Comparison of ENCODE assay signal across 1 cellular context in the genomic region with DNA sequence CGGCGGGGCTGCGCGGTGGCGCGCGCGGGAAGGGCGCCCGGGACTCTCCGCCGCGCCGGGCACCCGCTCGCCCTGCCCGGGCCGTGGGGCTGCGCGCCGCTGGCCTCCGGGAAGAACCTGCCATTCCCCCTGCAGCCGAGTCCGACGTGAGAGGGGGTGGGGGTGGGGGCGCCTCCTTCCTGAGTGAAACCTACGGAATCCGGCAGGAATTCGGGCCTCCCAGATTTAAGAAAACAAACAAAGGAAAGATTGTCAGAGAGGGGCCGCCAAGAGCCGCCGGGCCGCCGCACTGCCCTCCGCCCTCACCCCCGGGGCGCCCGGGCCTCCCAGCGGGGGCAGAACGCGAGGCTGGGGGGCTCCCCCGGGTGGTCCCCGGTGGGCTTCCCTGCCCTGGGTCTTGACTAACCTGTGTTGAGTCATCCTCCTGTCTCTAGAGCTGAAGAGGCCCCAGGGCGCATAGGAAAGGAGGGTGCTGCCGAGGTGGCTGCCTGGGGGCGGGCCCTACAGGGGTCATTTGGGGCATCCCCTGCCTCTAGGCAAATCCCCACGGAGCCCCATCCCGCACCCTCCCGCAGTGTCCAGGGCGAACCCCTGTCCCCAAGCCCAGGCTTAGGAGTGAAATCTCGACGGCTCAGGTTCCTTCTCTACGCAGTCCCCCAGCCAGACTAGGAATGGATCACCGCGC.
TF ChIP-seq lines count a peak whose summit lies in the region.

No MANE protein-coding gene starts in this region.

TF ChIP-seq in GM12878, 131 proteins besides CTCF, POLR2A, EP300 and RAD21 (continued from another document and continues in another):
- TF ChIP-seq, protein P1, sequence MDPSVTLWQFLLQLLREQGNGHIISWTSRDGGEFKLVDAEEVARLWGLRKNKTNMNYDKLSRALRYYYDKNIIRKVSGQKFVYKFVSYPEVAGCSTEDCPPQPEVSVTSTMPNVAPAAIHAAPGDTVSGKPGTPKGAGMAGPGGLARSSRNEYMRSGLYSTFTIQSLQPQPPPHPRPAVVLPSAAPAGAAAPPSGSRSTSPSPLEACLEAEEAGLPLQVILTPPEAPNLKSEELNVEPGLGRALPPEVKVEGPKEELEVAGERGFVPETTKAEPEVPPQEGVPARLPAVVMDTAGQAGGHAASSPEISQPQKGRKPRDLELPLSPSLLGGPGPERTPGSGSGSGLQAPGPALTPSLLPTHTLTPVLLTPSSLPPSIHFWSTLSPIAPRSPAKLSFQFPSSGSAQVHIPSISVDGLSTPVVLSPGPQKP (IDR thresholded peaks at IDR 0.05; ENCODE audit: low read depth, low read length): no peak
- TF ChIP-seq POLR2AphosphoS5 (IDR thresholded peaks at IDR 0.05; ENCODE audit: low read length) (no peak), MXI1 (IDR thresholded peaks at IDR 0.05; ENCODE audit: low read depth, low read length) (no peak), BCL11A (IDR thresholded peaks at IDR 0.05; ENCODE audit: low read depth, low read length) (no peak), ZNF217 (IDR thresholded peaks at IDR 0.05) (no peak), KLF5 (IDR thresholded peaks at IDR 0.05; ENCODE audit: partially characterized antibody) (no peak), CREM (IDR thresholded peaks at IDR 0.05; ENCODE audit: low read depth) (no peak), JUNB (IDR thresholded peaks at IDR 0.05) (no peak), SMAD5 (IDR thresholded peaks at IDR 0.05; ENCODE audit: low read depth) (no peak), HCFC1 (IDR thresholded peaks at IDR 0.05; ENCODE audit: low read length) (no peak), PAX8 (IDR thresholded peaks at IDR 0.05) (no peak), ZNF24 (IDR thresholded peaks at IDR 0.05) (no peak), NR2F1 (conservative IDR thresholded peaks at IDR 0.05) (0 out of 2 replicates have a peak, but pooled peaks have one; percentile 62), ZNF274 (IDR thresholded peaks at IDR 0.05; ENCODE audit: insufficient read depth, insufficient read length) (no peak), NBN (IDR thresholded peaks at IDR 0.05) (0 out of 2 replicates have a peak, but pooled peaks have one; percentile 16), KAT2A (conservative IDR thresholded peaks at IDR 0.05; ENCODE audit: control insufficient read depth, low read depth, low read length) (no peak), NR2C1 (IDR thresholded peaks at IDR 0.05) (peak; percentile 35; the same call in 1 of the 2 replicates), SPI1 (IDR thresholded peaks at IDR 0.05; ENCODE audit: borderline replicate concordance, insufficient read depth, low read depth, low read length) (no peak), STAT3 (IDR thresholded peaks at IDR 0.05; ENCODE audit: low read depth, low read length) (no peak), CBX3 (IDR thresholded peaks at IDR 0.05; ENCODE audit: borderline replicate concordance, low read depth) (no peak), SREBF2 (IDR thresholded peaks at IDR 0.05; ENCODE audit: low read length) (no peak), MEF2B (IDR thresholded peaks at IDR 0.05; ENCODE audit: partially characterized antibody, poor library complexity, severe bottlenecking) (peak; percentile 34), HDGF (IDR thresholded peaks at IDR 0.05) (no peak)
- TF ChIP-seq, protein P2, sequence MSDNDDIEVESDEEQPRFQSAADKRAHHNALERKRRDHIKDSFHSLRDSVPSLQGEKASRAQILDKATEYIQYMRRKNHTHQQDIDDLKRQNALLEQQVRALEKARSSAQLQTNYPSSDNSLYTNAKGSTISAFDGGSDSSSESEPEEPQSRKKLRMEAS (IDR thresholded peaks at IDR 0.05; ENCODE audit: low read depth, low read length): no peak
- TF ChIP-seq, protein P3, sequence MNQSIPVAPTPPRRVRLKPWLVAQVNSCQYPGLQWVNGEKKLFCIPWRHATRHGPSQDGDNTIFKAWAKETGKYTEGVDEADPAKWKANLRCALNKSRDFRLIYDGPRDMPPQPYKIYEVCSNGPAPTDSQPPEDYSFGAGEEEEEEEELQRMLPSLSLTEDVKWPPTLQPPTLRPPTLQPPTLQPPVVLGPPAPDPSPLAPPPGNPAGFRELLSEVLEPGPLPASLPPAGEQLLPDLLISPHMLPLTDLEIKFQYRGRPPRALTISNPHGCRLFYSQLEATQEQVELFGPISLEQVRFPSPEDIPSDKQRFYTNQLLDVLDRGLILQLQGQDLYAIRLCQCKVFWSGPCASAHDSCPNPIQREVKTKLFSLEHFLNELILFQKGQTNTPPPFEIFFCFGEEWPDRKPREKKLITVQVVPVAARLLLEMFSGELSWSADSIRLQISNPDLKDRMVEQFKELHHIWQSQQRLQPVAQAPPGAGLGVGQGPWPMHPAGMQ (IDR thresholded peaks at IDR 0.05; ENCODE audit: borderline replicate concordance): no peak
- TF ChIP-seq, protein P4, sequence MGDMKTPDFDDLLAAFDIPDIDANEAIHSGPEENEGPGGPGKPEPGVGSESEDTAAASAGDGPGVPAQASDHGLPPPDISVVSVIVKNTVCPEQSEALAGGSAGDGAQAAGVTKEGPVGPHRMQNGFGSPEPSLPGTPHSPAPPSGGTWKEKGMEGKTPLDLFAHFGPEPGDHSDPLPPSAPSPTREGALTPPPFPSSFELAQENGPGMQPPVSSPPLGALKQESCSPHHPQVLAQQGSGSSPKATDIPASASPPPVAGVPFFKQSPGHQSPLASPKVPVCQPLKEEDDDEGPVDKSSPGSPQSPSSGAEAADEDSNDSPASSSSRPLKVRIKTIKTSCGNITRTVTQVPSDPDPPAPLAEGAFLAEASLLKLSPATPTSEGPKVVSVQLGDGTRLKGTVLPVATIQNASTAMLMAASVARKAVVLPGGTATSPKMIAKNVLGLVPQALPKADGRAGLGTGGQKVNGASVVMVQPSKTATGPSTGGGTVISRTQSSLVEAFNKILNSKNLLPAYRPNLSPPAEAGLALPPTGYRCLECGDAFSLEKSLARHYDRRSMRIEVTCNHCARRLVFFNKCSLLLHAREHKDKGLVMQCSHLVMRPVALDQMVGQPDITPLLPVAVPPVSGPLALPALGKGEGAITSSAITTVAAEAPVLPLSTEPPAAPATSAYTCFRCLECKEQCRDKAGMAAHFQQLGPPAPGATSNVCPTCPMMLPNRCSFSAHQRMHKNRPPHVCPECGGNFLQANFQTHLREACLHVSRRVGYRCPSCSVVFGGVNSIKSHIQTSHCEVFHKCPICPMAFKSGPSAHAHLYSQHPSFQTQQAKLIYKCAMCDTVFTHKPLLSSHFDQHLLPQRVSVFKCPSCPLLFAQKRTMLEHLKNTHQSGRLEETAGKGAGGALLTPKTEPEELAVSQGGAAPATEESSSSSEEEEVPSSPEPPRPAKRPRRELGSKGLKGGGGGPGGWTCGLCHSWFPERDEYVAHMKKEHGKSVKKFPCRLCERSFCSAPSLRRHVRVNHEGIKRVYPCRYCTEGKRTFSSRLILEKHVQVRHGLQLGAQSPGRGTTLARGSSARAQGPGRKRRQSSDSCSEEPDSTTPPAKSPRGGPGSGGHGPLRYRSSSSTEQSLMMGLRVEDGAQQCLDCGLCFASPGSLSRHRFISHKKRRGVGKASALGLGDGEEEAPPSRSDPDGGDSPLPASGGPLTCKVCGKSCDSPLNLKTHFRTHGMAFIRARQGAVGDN (IDR thresholded peaks at IDR 0.05): peak; percentile 62; the same call in 1 of the 2 replicates
- TF ChIP-seq, protein P5, sequence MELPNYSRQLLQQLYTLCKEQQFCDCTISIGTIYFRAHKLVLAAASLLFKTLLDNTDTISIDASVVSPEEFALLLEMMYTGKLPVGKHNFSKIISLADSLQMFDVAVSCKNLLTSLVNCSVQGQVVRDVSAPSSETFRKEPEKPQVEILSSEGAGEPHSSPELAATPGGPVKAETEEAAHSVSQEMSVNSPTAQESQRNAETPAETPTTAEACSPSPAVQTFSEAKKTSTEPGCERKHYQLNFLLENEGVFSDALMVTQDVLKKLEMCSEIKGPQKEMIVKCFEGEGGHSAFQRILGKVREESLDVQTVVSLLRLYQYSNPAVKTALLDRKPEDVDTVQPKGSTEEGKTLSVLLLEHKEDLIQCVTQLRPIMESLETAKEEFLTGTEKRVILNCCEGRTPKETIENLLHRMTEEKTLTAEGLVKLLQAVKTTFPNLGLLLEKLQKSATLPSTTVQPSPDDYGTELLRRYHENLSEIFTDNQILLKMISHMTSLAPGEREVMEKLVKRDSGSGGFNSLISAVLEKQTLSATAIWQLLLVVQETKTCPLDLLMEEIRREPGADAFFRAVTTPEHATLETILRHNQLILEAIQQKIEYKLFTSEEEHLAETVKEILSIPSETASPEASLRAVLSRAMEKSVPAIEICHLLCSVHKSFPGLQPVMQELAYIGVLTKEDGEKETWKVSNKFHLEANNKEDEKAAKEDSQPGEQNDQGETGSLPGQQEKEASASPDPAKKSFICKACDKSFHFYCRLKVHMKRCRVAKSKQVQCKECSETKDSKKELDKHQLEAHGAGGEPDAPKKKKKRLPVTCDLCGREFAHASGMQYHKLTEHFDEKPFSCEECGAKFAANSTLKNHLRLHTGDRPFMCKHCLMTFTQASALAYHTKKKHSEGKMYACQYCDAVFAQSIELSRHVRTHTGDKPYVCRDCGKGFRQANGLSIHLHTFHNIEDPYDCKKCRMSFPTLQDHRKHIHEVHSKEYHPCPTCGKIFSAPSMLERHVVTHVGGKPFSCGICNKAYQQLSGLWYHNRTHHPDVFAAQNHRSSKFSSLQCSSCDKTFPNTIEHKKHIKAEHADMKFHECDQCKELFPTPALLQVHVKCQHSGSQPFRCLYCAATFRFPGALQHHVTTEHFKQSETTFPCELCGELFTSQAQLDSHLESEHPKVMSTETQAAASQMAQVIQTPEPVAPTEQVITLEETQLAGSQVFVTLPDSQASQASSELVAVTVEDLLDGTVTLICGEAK (IDR thresholded peaks at IDR 0.05; ENCODE audit: borderline replicate concordance): no peak
- TF ChIP-seq, protein P6, sequence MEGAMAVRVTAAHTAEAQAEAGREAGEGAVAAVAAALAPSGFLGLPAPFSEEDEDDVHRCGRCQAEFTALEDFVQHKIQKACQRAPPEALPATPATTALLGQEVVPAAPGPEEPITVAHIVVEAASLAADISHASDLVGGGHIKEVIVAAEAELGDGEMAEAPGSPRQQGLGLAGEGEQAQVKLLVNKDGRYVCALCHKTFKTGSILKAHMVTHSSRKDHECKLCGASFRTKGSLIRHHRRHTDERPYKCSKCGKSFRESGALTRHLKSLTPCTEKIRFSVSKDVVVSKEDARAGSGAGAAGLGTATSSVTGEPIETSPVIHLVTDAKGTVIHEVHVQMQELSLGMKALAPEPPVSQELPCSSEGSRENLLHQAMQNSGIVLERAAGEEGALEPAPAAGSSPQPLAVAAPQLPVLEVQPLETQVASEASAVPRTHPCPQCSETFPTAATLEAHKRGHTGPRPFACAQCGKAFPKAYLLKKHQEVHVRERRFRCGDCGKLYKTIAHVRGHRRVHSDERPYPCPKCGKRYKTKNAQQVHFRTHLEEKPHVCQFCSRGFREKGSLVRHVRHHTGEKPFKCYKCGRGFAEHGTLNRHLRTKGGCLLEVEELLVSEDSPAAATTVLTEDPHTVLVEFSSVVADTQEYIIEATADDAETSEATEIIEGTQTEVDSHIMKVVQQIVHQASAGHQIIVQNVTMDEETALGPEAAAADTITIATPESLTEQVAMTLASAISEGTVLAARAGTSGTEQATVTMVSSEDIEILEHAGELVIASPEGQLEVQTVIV (IDR thresholded peaks at IDR 0.05; ENCODE audit: borderline replicate concordance, partially characterized antibody): no peak
- TF ChIP-seq, protein P7, sequence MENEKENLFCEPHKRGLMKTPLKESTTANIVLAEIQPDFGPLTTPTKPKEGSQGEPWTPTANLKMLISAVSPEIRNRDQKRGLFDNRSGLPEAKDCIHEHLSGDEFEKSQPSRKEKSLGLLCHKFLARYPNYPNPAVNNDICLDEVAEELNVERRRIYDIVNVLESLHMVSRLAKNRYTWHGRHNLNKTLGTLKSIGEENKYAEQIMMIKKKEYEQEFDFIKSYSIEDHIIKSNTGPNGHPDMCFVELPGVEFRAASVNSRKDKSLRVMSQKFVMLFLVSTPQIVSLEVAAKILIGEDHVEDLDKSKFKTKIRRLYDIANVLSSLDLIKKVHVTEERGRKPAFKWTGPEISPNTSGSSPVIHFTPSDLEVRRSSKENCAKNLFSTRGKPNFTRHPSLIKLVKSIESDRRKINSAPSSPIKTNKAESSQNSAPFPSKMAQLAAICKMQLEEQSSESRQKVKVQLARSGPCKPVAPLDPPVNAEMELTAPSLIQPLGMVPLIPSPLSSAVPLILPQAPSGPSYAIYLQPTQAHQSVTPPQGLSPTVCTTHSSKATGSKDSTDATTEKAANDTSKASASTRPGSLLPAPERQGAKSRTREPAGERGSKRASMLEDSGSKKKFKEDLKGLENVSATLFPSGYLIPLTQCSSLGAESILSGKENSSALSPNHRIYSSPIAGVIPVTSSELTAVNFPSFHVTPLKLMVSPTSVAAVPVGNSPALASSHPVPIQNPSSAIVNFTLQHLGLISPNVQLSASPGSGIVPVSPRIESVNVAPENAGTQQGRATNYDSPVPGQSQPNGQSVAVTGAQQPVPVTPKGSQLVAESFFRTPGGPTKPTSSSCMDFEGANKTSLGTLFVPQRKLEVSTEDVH (IDR thresholded peaks at IDR 0.05; ENCODE audit: low read depth, partially characterized antibody): no peak
- TF ChIP-seq, protein P8, sequence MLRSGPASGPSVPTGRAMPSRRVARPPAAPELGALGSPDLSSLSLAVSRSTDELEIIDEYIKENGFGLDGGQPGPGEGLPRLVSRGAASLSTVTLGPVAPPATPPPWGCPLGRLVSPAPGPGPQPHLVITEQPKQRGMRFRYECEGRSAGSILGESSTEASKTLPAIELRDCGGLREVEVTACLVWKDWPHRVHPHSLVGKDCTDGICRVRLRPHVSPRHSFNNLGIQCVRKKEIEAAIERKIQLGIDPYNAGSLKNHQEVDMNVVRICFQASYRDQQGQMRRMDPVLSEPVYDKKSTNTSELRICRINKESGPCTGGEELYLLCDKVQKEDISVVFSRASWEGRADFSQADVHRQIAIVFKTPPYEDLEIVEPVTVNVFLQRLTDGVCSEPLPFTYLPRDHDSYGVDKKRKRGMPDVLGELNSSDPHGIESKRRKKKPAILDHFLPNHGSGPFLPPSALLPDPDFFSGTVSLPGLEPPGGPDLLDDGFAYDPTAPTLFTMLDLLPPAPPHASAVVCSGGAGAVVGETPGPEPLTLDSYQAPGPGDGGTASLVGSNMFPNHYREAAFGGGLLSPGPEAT (IDR thresholded peaks at IDR 0.05; ENCODE audit: low read depth): no peak
- TF ChIP-seq, protein P9, sequence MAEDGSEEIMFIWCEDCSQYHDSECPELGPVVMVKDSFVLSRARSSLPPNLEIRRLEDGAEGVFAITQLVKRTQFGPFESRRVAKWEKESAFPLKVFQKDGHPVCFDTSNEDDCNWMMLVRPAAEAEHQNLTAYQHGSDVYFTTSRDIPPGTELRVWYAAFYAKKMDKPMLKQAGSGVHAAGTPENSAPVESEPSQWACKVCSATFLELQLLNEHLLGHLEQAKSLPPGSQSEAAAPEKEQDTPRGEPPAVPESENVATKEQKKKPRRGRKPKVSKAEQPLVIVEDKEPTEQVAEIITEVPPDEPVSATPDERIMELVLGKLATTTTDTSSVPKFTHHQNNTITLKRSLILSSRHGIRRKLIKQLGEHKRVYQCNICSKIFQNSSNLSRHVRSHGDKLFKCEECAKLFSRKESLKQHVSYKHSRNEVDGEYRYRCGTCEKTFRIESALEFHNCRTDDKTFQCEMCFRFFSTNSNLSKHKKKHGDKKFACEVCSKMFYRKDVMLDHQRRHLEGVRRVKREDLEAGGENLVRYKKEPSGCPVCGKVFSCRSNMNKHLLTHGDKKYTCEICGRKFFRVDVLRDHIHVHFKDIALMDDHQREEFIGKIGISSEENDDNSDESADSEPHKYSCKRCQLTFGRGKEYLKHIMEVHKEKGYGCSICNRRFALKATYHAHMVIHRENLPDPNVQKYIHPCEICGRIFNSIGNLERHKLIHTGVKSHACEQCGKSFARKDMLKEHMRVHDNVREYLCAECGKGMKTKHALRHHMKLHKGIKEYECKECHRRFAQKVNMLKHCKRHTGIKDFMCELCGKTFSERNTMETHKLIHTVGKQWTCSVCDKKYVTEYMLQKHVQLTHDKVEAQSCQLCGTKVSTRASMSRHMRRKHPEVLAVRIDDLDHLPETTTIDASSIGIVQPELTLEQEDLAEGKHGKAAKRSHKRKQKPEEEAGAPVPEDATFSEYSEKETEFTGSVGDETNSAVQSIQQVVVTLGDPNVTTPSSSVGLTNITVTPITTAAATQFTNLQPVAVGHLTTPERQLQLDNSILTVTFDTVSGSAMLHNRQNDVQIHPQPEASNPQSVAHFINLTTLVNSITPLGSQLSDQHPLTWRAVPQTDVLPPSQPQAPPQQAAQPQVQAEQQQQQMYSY (CRISPR knock-in tag; IDR thresholded peaks at IDR 0.05): no peak
